Comparison of ENCODE assay signal across 18 cellular contexts in the genomic region with DNA sequence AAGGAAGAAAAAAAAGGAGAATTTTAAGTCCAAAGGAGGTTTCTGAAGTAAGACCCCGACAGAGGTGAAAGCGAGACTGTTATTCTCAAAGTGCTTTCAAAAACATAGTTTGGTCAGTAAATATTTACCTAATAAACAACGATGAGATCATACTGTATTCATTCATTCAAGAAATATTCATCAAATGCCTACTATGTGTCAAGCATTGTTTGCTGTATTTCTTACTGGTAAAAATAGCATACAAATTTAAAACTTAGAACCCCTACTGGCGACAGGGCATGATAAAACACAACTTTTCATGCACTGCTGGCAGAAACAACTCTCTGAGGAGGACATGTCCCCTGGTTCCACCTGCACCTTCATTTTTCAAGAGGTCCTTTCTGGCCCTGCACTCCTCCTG.
A peak's percentile ranks its signal among the peaks of the same experiment; 100 is the strongest.
DNase-seq lines count a peak whose midpoint lies in the region; ATAC-seq, FAIRE-seq and TF ChIP-seq lines count a peak whose summit lies in the region.
"Had no signal": no experiment of that assay in that cellular context is flagged by ENCODE, and none has a peak within 500 bp of the region (broad histone marks: within the 10 kb centered on the region; RNA-seq: fewer than 3 reads in every experiment).

No MANE protein-coding gene starts in this region.

- ATAC-seq in Right ventricle myocardium superior (ENCODE audit: poor library complexity) = no peak
- ATAC-seq in WTC11 = no peak
- ATAC-seq in right lobe of liver = no peak

- H3K9me3 ChIP-seq in right atrium auricular region (no peaks in the 10 kb centered on the region), right lobe of liver (no peaks in the 10 kb centered on the region)
- H3K9me3 ChIP-seq: BE2C, HAP-1 had no signal

- DNase-seq in right atrium auricular region (ENCODE audit: low spot score) (no peak), Right ventricle myocardium superior (no peak), WTC11 (ENCODE audit: low spot score) (no peak), right lobe of liver (no peak), GM12891 (ENCODE audit: insufficient read length, low spot score) (no peak), SW480 (ENCODE audit: low spot score) (no peak), NCI-H1417 (lab: John Stamatoyannopoulos, UW) (no peak)
- DNase-seq: ACHN; BE2C; Calu3; CD4-positive, alpha-beta memory T cell; GM23248 had no signal

- CTCF ChIA-PET in WTC11 (lab: Charles Lee) = interaction anchor here (1.2 kb wide), 1 partner anchor 50 kb away, joined by 4 read pairs; no protein-coding TSS in a partner anchor

- H3K27me3 ChIP-seq in right atrium auricular region (no peaks in the 10 kb centered on the region), right lobe of liver (no peaks in the 10 kb centered on the region)
- H3K27me3 ChIP-seq: BE2C had no signal

- H3K27ac ChIP-seq in right atrium auricular region (peak overlapping the region; percentile 55 to 58), right lobe of liver (peak overlapping the region in 2 of 3 donors; percentile 62 to 97)
- H3K27ac ChIP-seq: C4-2B, GM23248 had no signal

- H3K4me1 ChIP-seq in right atrium auricular region (peaks cover 0 to 12% of the 10 kb centered on the region in 2 donors), right lobe of liver (peaks cover 0 to 94% (median 43%) of the 10 kb centered on the region in 4 donors)
- H3K4me1 ChIP-seq: BE2C, HAP-1 had no signal

- TF ChIP-seq POLR2A in right lobe of liver (IDR thresholded peaks at IDR 0.05) = no peak
- no peak for TF ChIP-seq POLR2A in GM12891 (IDR thresholded peaks at IDR 0.05; ENCODE audit: low read depth, low read length)

- H3K9me3 Mint-ChIP-seq in WTC11 = no peaks in the 10 kb centered on the region
- H3K9me3 Mint-ChIP-seq: CD4-positive, alpha-beta memory T cell had no signal

- H3K4me1 Mint-ChIP-seq in WTC11 = no peaks in the 10 kb centered on the region

- no peaks in the 10 kb centered on the region for H3K27me3 Mint-ChIP-seq in WTC11 (ENCODE audit: low read depth)
- H3K27me3 Mint-ChIP-seq: CD4-positive, alpha-beta memory T cell had no signal

- H3K4me3 ChIP-seq in right atrium auricular region = no peak overlapping the region
- H3K4me3 ChIP-seq in right lobe of liver = no peak overlapping the region
- H3K4me3 ChIP-seq: GM23248, HAP-1 had no signal

- H3K36me3 Mint-ChIP-seq in WTC11 = peaks cover 40% of the 10 kb centered on the region

- intact Hi-C loops in Right ventricle myocardium superior (cut with DNase I) (no loop called here), right lobe of liver (cut with DNase I) (no loop called here)

- H3K27ac Mint-ChIP-seq in WTC11 = 0 out of 2 replicates have a peak overlapping the region, but pooled peaks have one; percentile 11
- H3K27ac Mint-ChIP-seq: CD4-positive, alpha-beta memory T cell had no signal

- FAIRE-seq in GM12891 (lab: Jason Lieb, UNC) = no peak
- FAIRE-seq: A204.1, G401.6, GM12892, GM18507 had no signal

- TF ChIP-seq CTCF in right atrium auricular region (IDR thresholded peaks at IDR 0.05) (no peak), WTC11 (IDR thresholded peaks at IDR 0.05) (no peak), right lobe of liver (IDR thresholded peaks at IDR 0.05) (no peak)

- no peak overlapping the region for H3K4me3 Mint-ChIP-seq in WTC11
- H3K4me3 Mint-ChIP-seq: CD4-positive, alpha-beta memory T cell had no signal

- POLR2A ChIA-PET in WTC11 (lab: Charles Lee) = no interaction called here

- peaks cover 55% of the 10 kb centered on the region for H3K36me3 ChIP-seq in right atrium auricular region
- H3K36me3 ChIP-seq in right lobe of liver = peaks cover 0 to 6% (median 0%) of the 10 kb centered on the region in 4 donors

- 28% methylated on average over 4 of the region's 4 CpGs for WGBS in right lobe of liver (ENCODE audit: insufficient coverage, low coverage, low lambda C conversion rate, missing lambda C conversion rate)

TF ChIP-seq in WTC11, 78 proteins besides CTCF, POLR2A, EP300 and RAD21 (continues in another document):
- no peak for TF ChIP-seq MLX (CRISPR knock-in tag; IDR thresholded peaks at IDR 0.05)
- no peak for TF ChIP-seq PRDM15 (CRISPR knock-in tag; IDR thresholded peaks at IDR 0.05)

TF ChIP-seq in GM12891, 5 proteins besides CTCF, POLR2A, EP300 and RAD21:
- TF ChIP-seq POLR2AphosphoS5 (IDR thresholded peaks at IDR 0.05; ENCODE audit: low read depth, low read length) = no peak
- TF ChIP-seq PAX5 (IDR thresholded peaks at IDR 0.05; ENCODE audit: insufficient read depth, low read length, severe bottlenecking) = no peak
- no peak for TF ChIP-seq TAF1 (IDR thresholded peaks at IDR 0.05; ENCODE audit: low read depth, low read length)
- TF ChIP-seq POU2F2 (IDR thresholded peaks at IDR 0.05; ENCODE audit: low read depth, low read length) = no peak
- TF ChIP-seq SPI1 (IDR thresholded peaks at IDR 0.05; ENCODE audit: low read depth, low read length) = no peak
